In the genomic region with DNA sequence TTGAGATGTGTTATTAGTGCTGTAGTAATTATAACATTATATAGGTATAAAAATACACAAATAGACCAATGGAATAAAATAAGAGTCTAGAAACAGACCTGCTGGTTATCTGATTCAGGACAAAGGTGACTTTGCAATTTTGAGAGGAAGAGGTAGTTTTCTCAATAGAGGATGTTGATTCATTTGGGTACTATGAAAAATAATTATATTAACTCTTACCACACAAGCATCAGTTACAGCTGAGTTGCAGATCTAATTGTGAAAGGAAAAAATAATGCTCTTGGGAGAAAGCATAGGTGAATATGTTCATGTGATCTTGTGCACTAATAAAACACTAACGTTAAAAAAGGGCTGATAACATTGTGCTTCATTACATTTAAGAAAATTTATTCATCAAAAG, we compare ENCODE assay signal across 23 cellular contexts.
A peak's percentile ranks its signal among the peaks of the same experiment; 100 is the strongest.
DNase-seq lines count a peak whose midpoint lies in the region; ATAC-seq, FAIRE-seq and TF ChIP-seq lines count a peak whose summit lies in the region.
"Had no signal": no experiment of that assay in that cellular context is flagged by ENCODE, and none has a peak within 500 bp of the region (broad histone marks: within the 10 kb centered on the region; RNA-seq: fewer than 3 reads in every experiment).

No MANE protein-coding gene starts in this region.

- H3K4me3 ChIP-seq in NB4 (ENCODE audit: low read depth, low read length): no peak overlapping the region
- H3K4me3 ChIP-seq: pancreas had no signal

- TF ChIP-seq CTCF in NB4 (IDR thresholded peaks at IDR 0.05; ENCODE audit: low read depth, low read length): no peak

- peak; percentile 10 for DNase-seq in NB4 (ENCODE audit: low read depth)
- no peak for DNase-seq in RCC 7860 (ENCODE audit: low spot score)
- DNase-seq in SHP77 treated with DMSO at 0.1 percent for 48 hours (lab: John Stamatoyannopoulos, UW): no peak
- no peak for DNase-seq in NCI-H2196 treated with DMSO at 0.1 percent for 48 hours (lab: John Stamatoyannopoulos, UW; ENCODE audit: unreplicated experiment)
- DNase-seq: activated CD4-positive, alpha-beta T cell treated with anti-CD3 and anti-CD28 coated beads, Interleukin-2, amount 50 U/mL, for 48 hours; CD4-positive, alpha-beta memory T cell; DMS79; hippocampal formation; IMR-90; kidney glomerular epithelial cell; MM.1S; naive thymus-derived CD4-positive, alpha-beta T cell; NCI-H1930; NCI-H446 treated with DMSO at 0.1 percent for 48 hours; pancreas; stimulated activated CD4-positive, alpha-beta T cell treated with anti-CD3 and anti-CD28 coated beads, Interleukin-1b, Interleukin-23, amount 100 ng/mL, for 48 hours; T-cell had no signal

- FAIRE-seq in RCC 7860 (lab: Jason Lieb, UNC): no peak
- FAIRE-seq: colon, H54 had no signal

- peak; percentile 66 for ATAC-seq in GM18499 (IDR thresholded peaks at IDR 0.05; ENCODE audit: insufficient read depth, unreplicated experiment)
- ATAC-seq in GM18907 (IDR thresholded peaks at IDR 0.05; ENCODE audit: unreplicated experiment): peak; percentile 57
- peak; percentile 48 for ATAC-seq in HG02981 (IDR thresholded peaks at IDR 0.05; ENCODE audit: unreplicated experiment)
- no peak for ATAC-seq in HG02678 (IDR thresholded peaks at IDR 0.05; ENCODE audit: unreplicated experiment)
- ATAC-seq: naive thymus-derived CD4-positive, alpha-beta T cell; pancreas; T-cell had no signal

- TF ChIP-seq POLR2A in NB4 (IDR thresholded peaks at IDR 0.05; ENCODE audit: extremely low read depth, insufficient read length): no peak
